Comparison of ENCODE assay signal across 8 cellular contexts in genomic region chr10:102835007-102835482, GRCh38. TPM values are rescaled to one million over a fixed set of nuclear protein-coding genes. Genes with fewer than 3 reads are reported as not detected.
DNase-seq lines count a peak whose midpoint lies in the region; ATAC-seq and TF ChIP-seq lines count a peak whose summit lies in the region.

No MANE protein-coding gene starts in this region.

- peaks cover 0 to 7% (median under 1%) of the 10 kb centered on the region in 4 donors for H3K4me1 Mint-ChIP-seq in naive thymus-derived CD8-positive, alpha-beta T cell
- peaks cover 3 to 7% of the 10 kb centered on the region in 2 donors for H3K4me1 Mint-ChIP-seq in stimulated activated naive B cell treated with anti-CD40 and anti-IgM and Interleukin-4, amounts not matched to agents 10 μg/mL and 1 μg/mL and 100 μg/mL, for 72 hours

- POLR2A ChIA-PET in naive thymus-derived CD8-positive, alpha-beta T cell (lab: Charles Lee), result interaction anchor here (0.5 to 0.6 kb wide), 3 partner anchors 420 to 658 kb away, joined by 3 to 6 read pairs (median 3); partner anchors contain the start of gene NEURL1

- DNase-seq in KBM-7 (peak; percentile 88), OCI-M2 (lab: John Stamatoyannopoulos, UW; ENCODE audit: unreplicated experiment) (peak; percentile 85), activated T-cell treated with anti-CD3 and anti-CD28 coated beads for 4 hours (peak; percentile 70), esophagus squamous epithelium (lab: John Stamatoyannopoulos, UW) (no peak)
- peak; percentile 49 to 85 (median 70) for DNase-seq in naive thymus-derived CD8-positive, alpha-beta T cell
- DNase-seq in stimulated activated naive B cell treated with anti-CD40 and anti-IgM and Interleukin-4, amounts not matched to agents 10 μg/mL and 1 μg/mL and 100 μg/mL, for 72 hours, result peak; percentile 60

- 20 to 73% methylated on average over 4 to 9 of the region's 11 CpGs for WGBS in esophagus squamous epithelium, 2 donors

- H3K4me3 ChIP-seq in esophagus squamous epithelium, result no peak overlapping the region

- no peak overlapping the region for H3K27ac Mint-ChIP-seq in naive thymus-derived CD8-positive, alpha-beta T cell
- no peak overlapping the region for H3K27ac Mint-ChIP-seq in stimulated activated naive B cell treated with anti-CD40 and anti-IgM and Interleukin-4, amounts not matched to agents 10 μg/mL and 1 μg/mL and 100 μg/mL, for 72 hours

- intact Hi-C loops in esophagus squamous epithelium (cut with DNase I), result loop anchor here (5.0 to 10.0 kb wide), 2 partner anchors 67 to 230 kb away; no protein-coding TSS in a partner anchor

- peaks cover 0 to 9% (median 0%) of the 10 kb centered on the region in 3 donors for H3K9me3 ChIP-seq in esophagus squamous epithelium

- peaks cover 0 to 19% (median 0%) of the 10 kb centered on the region in 4 donors for H3K27me3 ChIP-seq in esophagus squamous epithelium

- peak; percentile 86 to 99 for ATAC-seq in naive thymus-derived CD8-positive, alpha-beta T cell
- ATAC-seq in stimulated activated naive B cell treated with anti-CD40 and anti-IgM and Interleukin-4, amounts not matched to agents 10 μg/mL and 1 μg/mL and 100 μg/mL, for 72 hours (replicated peaks), result peak; percentile 100
- no peak for ATAC-seq in HG02852 (IDR thresholded peaks at IDR 0.05; ENCODE audit: unreplicated experiment)

- H3K36me3 ChIP-seq in esophagus squamous epithelium, result no peaks in the 10 kb centered on the region

- H3K4me1 ChIP-seq in esophagus squamous epithelium, result peaks cover 0 to 18% (median 0%) of the 10 kb centered on the region in 3 donors

- H3K36me3 Mint-ChIP-seq in naive thymus-derived CD8-positive, alpha-beta T cell, result peaks cover 0 to 17% (median 0%) of the 10 kb centered on the region in 3 donors
- no peaks in the 10 kb centered on the region for H3K36me3 Mint-ChIP-seq in stimulated activated naive B cell treated with anti-CD40 and anti-IgM and Interleukin-4, amounts not matched to agents 10 μg/mL and 1 μg/mL and 100 μg/mL, for 72 hours

- H3K4me3 Mint-ChIP-seq in naive thymus-derived CD8-positive, alpha-beta T cell, result no peak overlapping the region
- H3K4me3 Mint-ChIP-seq in stimulated activated naive B cell treated with anti-CD40 and anti-IgM and Interleukin-4, amounts not matched to agents 10 μg/mL and 1 μg/mL and 100 μg/mL, for 72 hours, result no peak overlapping the region

- in situ Hi-C loops in KBM-7 (cut with MboI; ENCODE audit: low pct_unique_long_range_greater_than_20kb, low sequenced_read_pairs), result no loop called here

- H3K9me3 Mint-ChIP-seq in naive thymus-derived CD8-positive, alpha-beta T cell, result peaks cover 0 to 26% (median 12%) of the 10 kb centered on the region in 9 donors
- peaks cover 7 to 8% of the 10 kb centered on the region in 2 donors for H3K9me3 Mint-ChIP-seq in stimulated activated naive B cell treated with anti-CD40 and anti-IgM and Interleukin-4, amounts not matched to agents 10 μg/mL and 1 μg/mL and 100 μg/mL, for 72 hours

- no peak for TF ChIP-seq POLR2A in esophagus squamous epithelium (IDR thresholded peaks at IDR 0.05)

- TF ChIP-seq CTCF in GM12801 (IDR thresholded peaks at IDR 0.05; ENCODE audit: extremely low read depth, insufficient read length) (peak; percentile 12), esophagus squamous epithelium (IDR thresholded peaks at IDR 0.05) (peak; percentile 58 to 86 (median 79))

- H3K27me3 Mint-ChIP-seq in naive thymus-derived CD8-positive, alpha-beta T cell, result peaks cover 2 to 10% (median 6%) of the 10 kb centered on the region in 5 donors
- H3K27me3 Mint-ChIP-seq in stimulated activated naive B cell treated with anti-CD40 and anti-IgM and Interleukin-4, amounts not matched to agents 10 μg/mL and 1 μg/mL and 100 μg/mL, for 72 hours, result peaks cover 0 to 8% of the 10 kb centered on the region in 2 donors

- no peak overlapping the region for H3K27ac ChIP-seq in esophagus squamous epithelium

RNA-seq across cellular contexts. Expression of gene CYP17A1, which starts 2.2 kb away (rescaled TPM):
- total RNA-seq in esophagus squamous epithelium, result not detected
- not detected for total RNA-seq in naive thymus-derived CD8-positive, alpha-beta T cell
- under 1 TPM in 1 of 3 donors, not detected in 2; 0.11 TPM for polyA plus RNA-seq in naive thymus-derived CD8-positive, alpha-beta T cell

RNA-seq across cellular contexts. Expression of gene BORCS7, which starts 19.0 kb away (rescaled TPM):
- total RNA-seq in esophagus squamous epithelium, result 10 to 100 TPM; 10.9 to 36.6 (median 19.7) TPM
- total RNA-seq in naive thymus-derived CD8-positive, alpha-beta T cell, result 10 to 100 TPM; 16.7 to 17.1 TPM
- 10 to 100 TPM; 34.8 to 61.7 (median 58.6) TPM for polyA plus RNA-seq in naive thymus-derived CD8-positive, alpha-beta T cell

RNA-seq across cellular contexts. Expression of gene AS3MT, which starts 34.2 kb away (rescaled TPM):
- 1 to 10 TPM in 3 of 4 donors, under 1 TPM in 1; 0.44 to 4.4 (median 2.9) TPM for total RNA-seq in esophagus squamous epithelium
- 1 to 10 TPM; 1.8 to 2.5 TPM for total RNA-seq in naive thymus-derived CD8-positive, alpha-beta T cell
- polyA plus RNA-seq in naive thymus-derived CD8-positive, alpha-beta T cell, result not detected
